Comparison of ENCODE assay signal across 1 cellular context in the genomic region with DNA sequence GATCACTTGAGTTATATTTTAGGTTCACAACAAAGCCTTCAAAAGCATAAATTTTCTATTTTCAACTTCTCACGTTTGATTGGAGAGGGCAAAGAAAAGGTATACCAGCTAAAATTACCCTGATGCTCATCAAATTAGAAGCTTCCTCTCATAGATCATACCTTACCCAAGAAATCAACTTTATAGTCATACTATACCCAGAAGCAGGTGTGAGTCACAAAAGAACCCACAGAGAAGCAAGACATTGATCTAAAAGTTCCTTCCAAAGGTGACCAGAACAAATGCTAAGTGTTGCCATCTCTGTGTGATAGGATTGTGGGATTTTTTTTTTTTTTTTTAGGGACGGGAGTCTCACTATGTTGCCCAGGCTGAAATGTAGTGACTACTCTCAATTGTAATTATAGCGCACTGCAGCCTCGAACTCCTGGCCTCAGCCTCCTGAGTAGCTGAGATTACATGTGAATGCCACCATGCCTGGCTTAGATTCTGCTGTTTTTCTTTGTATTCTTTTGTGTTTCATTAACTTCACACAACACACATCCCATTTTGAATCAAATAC.
A peak's percentile ranks its signal among the peaks of the same experiment; 100 is the strongest.
TF ChIP-seq lines count a peak whose summit lies in the region.

No MANE protein-coding gene starts in this region.

TF ChIP-seq in H1, 55 proteins besides CTCF, POLR2A, EP300 and RAD21:
- TF ChIP-seq CREB1 (IDR thresholded peaks at IDR 0.05) (no peak), POLR2AphosphoS5 (IDR thresholded peaks at IDR 0.05; ENCODE audit: low read depth, low read length) (0 out of 2 replicates have a peak, but pooled peaks have one; percentile 19)
